ENCODE assay signal across 1 cellular context in genomic region chr5:134758504-134759341, GRCh38.
TF ChIP-seq lines count a peak whose summit lies in the region.

A gene with protein sequence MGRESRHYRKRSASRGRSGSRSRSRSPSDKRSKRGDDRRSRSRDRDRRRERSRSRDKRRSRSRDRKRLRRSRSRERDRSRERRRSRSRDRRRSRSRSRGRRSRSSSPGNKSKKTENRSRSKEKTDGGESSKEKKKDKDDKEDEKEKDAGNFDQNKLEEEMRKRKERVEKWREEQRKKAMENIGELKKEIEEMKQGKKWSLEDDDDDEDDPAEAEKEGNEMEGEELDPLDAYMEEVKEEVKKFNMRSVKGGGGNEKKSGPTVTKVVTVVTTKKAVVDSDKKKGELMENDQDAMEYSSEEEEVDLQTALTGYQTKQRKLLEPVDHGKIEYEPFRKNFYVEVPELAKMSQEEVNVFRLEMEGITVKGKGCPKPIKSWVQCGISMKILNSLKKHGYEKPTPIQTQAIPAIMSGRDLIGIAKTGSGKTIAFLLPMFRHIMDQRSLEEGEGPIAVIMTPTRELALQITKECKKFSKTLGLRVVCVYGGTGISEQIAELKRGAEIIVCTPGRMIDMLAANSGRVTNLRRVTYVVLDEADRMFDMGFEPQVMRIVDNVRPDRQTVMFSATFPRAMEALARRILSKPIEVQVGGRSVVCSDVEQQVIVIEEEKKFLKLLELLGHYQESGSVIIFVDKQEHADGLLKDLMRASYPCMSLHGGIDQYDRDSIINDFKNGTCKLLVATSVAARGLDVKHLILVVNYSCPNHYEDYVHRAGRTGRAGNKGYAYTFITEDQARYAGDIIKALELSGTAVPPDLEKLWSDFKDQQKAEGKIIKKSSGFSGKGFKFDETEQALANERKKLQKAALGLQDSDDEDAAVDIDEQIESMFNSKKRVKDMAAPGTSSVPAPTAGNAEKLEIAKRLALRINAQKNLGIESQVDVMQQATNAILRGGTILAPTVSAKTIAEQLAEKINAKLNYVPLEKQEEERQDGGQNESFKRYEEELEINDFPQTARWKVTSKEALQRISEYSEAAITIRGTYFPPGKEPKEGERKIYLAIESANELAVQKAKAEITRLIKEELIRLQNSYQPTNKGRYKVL (plus strand): TSS chr5:134758779. CDS start chr5:134758939, 160 bp downstream.

TF ChIP-seq in HepG2, 621 proteins besides CTCF, POLR2A, EP300 and RAD21 (continued from another document and continues in another):
- no peak for TF ChIP-seq ZNF841 (CRISPR knock-in tag; IDR thresholded peaks at IDR 0.05; ENCODE audit: borderline replicate concordance)
- no peak for TF ChIP-seq ZNF570 (CRISPR knock-in tag; IDR thresholded peaks at IDR 0.05; ENCODE audit: borderline replicate concordance)
- TF ChIP-seq ZNF296 (CRISPR knock-in tag; conservative IDR thresholded peaks at IDR 0.05): peak; percentile 63
- TF ChIP-seq CENPX (CRISPR knock-in tag; IDR thresholded peaks at IDR 0.05): no peak
- peak; percentile 81 for TF ChIP-seq ETV6 (CRISPR knock-in tag; conservative IDR thresholded peaks at IDR 0.05)
- TF ChIP-seq, protein P1, sequence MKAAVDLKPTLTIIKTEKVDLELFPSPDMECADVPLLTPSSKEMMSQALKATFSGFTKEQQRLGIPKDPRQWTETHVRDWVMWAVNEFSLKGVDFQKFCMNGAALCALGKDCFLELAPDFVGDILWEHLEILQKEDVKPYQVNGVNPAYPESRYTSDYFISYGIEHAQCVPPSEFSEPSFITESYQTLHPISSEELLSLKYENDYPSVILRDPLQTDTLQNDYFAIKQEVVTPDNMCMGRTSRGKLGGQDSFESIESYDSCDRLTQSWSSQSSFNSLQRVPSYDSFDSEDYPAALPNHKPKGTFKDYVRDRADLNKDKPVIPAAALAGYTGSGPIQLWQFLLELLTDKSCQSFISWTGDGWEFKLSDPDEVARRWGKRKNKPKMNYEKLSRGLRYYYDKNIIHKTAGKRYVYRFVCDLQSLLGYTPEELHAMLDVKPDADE (CRISPR knock-in tag; IDR thresholded peaks at IDR 0.05): peak; percentile 33; the same call in 1 of the 2 replicates
- 0 out of 2 replicates have a peak, but pooled peaks have one; percentile 56 for TF ChIP-seq ZNF563 (CRISPR knock-in tag; IDR thresholded peaks at IDR 0.05)
- no peak for TF ChIP-seq ZNF251 (CRISPR knock-in tag; IDR thresholded peaks at IDR 0.05)
- TF ChIP-seq ZNF431 (CRISPR knock-in tag; IDR thresholded peaks at IDR 0.05; ENCODE audit: borderline replicate concordance, low read depth): peak; percentile 95
- TF ChIP-seq ZNF207 (IDR thresholded peaks at IDR 0.05; ENCODE audit: borderline replicate concordance): no peak
- TF ChIP-seq SKI (IDR thresholded peaks at IDR 0.05; ENCODE audit: partially characterized antibody): peak; percentile 63
- peak; percentile 43; the same call in 1 of the 2 replicates for TF ChIP-seq ZNF878 (CRISPR knock-in tag; IDR thresholded peaks at IDR 0.05)
- no peak for TF ChIP-seq HMG20A (CRISPR knock-in tag; IDR thresholded peaks at IDR 0.05; ENCODE audit: borderline replicate concordance)
- TF ChIP-seq ZFP36L2 (CRISPR knock-in tag; IDR thresholded peaks at IDR 0.05): no peak
- TF ChIP-seq AKAP8 (CRISPR knock-in tag; IDR thresholded peaks at IDR 0.05): no peak
- TF ChIP-seq ZNF18 (CRISPR knock-in tag; IDR thresholded peaks at IDR 0.05; ENCODE audit: insufficient replicate concordance): peak; percentile 94
- no peak for TF ChIP-seq SNRNP70 (IDR thresholded peaks at IDR 0.05; ENCODE audit: low read depth, low read length)
- no peak for TF ChIP-seq TOPORS (CRISPR knock-in tag; IDR thresholded peaks at IDR 0.05)
- TF ChIP-seq HMGA1 (CRISPR knock-in tag; conservative IDR thresholded peaks at IDR 0.05): no peak
- TF ChIP-seq CSRNP1 (CRISPR knock-in tag; IDR thresholded peaks at IDR 0.05): peak; percentile 76; the same call in 1 of the 2 replicates
- peak; percentile 77 for TF ChIP-seq DR1 (CRISPR knock-in tag; IDR thresholded peaks at IDR 0.05)
- TF ChIP-seq SMARCC2 (IDR thresholded peaks at IDR 0.05): no peak
- TF ChIP-seq, protein P2, sequence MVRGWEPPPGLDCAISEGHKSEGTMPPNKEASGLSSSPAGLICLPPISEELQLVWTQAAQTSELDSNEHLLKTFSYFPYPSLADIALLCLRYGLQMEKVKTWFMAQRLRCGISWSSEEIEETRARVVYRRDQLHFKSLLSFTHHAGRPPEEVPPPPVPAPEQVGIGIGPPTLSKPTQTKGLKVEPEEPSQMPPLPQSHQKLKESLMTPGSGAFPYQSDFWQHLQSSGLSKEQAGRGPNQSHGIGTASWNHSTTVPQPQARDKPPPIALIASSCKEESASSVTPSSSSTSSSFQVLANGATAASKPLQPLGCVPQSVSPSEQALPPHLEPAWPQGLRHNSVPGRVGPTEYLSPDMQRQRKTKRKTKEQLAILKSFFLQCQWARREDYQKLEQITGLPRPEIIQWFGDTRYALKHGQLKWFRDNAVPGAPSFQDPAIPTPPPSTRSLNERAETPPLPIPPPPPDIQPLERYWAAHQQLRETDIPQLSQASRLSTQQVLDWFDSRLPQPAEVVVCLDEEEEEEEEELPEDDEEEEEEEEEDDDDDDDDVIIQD (CRISPR knock-in tag; IDR thresholded peaks at IDR 0.05; ENCODE audit: low read depth): peak; percentile 91
- TF ChIP-seq ZNF367 (CRISPR knock-in tag; IDR thresholded peaks at IDR 0.05; ENCODE audit: borderline replicate concordance): peak; percentile 23; the same call in 1 of the 2 replicates
- TF ChIP-seq GATA4 (IDR thresholded peaks at IDR 0.05; ENCODE audit: borderline replicate concordance, low read depth): no peak
- TF ChIP-seq MAF1 (CRISPR knock-in tag; IDR thresholded peaks at IDR 0.05; ENCODE audit: borderline replicate concordance): 0 out of 2 replicates have a peak, but pooled peaks have one; percentile 61
- TF ChIP-seq, protein P3, sequence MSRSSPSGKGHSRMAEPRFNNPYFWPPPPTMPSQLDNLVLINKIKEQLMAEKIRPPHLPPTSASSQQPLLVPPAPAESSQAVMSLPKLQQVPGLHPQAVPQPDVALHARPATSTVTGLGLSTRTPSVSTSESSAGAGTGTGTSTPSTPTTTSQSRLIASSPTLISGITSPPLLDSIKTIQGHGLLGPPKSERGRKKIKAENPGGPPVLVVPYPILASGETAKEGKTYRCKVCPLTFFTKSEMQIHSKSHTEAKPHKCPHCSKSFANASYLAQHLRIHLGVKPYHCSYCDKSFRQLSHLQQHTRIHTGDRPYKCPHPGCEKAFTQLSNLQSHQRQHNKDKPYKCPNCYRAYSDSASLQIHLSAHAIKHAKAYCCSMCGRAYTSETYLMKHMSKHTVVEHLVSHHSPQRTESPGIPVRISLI (CRISPR knock-in tag; IDR thresholded peaks at IDR 0.05; ENCODE audit: borderline replicate concordance): peak; percentile 69; the same call in 1 of the 2 replicates
- TF ChIP-seq, protein P4, sequence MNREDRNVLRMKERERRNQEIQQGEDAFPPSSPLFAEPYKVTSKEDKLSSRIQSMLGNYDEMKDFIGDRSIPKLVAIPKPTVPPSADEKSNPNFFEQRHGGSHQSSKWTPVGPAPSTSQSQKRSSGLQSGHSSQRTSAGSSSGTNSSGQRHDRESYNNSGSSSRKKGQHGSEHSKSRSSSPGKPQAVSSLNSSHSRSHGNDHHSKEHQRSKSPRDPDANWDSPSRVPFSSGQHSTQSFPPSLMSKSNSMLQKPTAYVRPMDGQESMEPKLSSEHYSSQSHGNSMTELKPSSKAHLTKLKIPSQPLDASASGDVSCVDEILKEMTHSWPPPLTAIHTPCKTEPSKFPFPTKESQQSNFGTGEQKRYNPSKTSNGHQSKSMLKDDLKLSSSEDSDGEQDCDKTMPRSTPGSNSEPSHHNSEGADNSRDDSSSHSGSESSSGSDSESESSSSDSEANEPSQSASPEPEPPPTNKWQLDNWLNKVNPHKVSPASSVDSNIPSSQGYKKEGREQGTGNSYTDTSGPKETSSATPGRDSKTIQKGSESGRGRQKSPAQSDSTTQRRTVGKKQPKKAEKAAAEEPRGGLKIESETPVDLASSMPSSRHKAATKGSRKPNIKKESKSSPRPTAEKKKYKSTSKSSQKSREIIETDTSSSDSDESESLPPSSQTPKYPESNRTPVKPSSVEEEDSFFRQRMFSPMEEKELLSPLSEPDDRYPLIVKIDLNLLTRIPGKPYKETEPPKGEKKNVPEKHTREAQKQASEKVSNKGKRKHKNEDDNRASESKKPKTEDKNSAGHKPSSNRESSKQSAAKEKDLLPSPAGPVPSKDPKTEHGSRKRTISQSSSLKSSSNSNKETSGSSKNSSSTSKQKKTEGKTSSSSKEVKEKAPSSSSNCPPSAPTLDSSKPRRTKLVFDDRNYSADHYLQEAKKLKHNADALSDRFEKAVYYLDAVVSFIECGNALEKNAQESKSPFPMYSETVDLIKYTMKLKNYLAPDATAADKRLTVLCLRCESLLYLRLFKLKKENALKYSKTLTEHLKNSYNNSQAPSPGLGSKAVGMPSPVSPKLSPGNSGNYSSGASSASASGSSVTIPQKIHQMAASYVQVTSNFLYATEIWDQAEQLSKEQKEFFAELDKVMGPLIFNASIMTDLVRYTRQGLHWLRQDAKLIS (CRISPR knock-in tag; IDR thresholded peaks at IDR 0.05): no peak
- TF ChIP-seq TSC22D2 (CRISPR knock-in tag; IDR thresholded peaks at IDR 0.05; ENCODE audit: borderline replicate concordance): peak; percentile 97; the same call in 1 of the 2 replicates
- no peak for TF ChIP-seq ZNF281 (CRISPR knock-in tag; IDR thresholded peaks at IDR 0.05; ENCODE audit: borderline replicate concordance)
- TF ChIP-seq ZNF605 (CRISPR knock-in tag; IDR thresholded peaks at IDR 0.05): peak; percentile 94
- TF ChIP-seq PLSCR1 (CRISPR knock-in tag; IDR thresholded peaks at IDR 0.05; ENCODE audit: borderline replicate concordance): no peak
- TF ChIP-seq ZNF850 (CRISPR knock-in tag; conservative IDR thresholded peaks at IDR 0.05): 0 out of 2 replicates have a peak, but pooled peaks have one; percentile 73
- peak; percentile 93 for TF ChIP-seq ARNT2 (CRISPR knock-in tag; IDR thresholded peaks at IDR 0.05; ENCODE audit: low read depth)
- no peak for TF ChIP-seq ZNF468 (CRISPR knock-in tag; IDR thresholded peaks at IDR 0.05)
- peak; percentile 98 for TF ChIP-seq KAT8 (CRISPR knock-in tag; IDR thresholded peaks at IDR 0.05)
- TF ChIP-seq EHMT2 (IDR thresholded peaks at IDR 0.05; ENCODE audit: borderline replicate concordance, low read depth, low read length): no peak
- no peak for TF ChIP-seq CHD2 (IDR thresholded peaks at IDR 0.05; ENCODE audit: low read depth, low read length)
- TF ChIP-seq BRD4 (CRISPR knock-in tag; IDR thresholded peaks at IDR 0.05): peak; percentile 90
- TF ChIP-seq SETDB1 (CRISPR knock-in tag; IDR thresholded peaks at IDR 0.05; ENCODE audit: borderline replicate concordance): 0 out of 2 replicates have a peak, but pooled peaks have one; percentile 58
- peak; percentile 90 for TF ChIP-seq ZSCAN29 (CRISPR knock-in tag; conservative IDR thresholded peaks at IDR 0.05)
- TF ChIP-seq ZNF644 (CRISPR knock-in tag; IDR thresholded peaks at IDR 0.05; ENCODE audit: low read depth): peak; percentile 40; the same call in 1 of the 2 replicates
- peak; percentile 94 for TF ChIP-seq IRF2 (CRISPR knock-in tag; IDR thresholded peaks at IDR 0.05)
